In the genomic region with DNA sequence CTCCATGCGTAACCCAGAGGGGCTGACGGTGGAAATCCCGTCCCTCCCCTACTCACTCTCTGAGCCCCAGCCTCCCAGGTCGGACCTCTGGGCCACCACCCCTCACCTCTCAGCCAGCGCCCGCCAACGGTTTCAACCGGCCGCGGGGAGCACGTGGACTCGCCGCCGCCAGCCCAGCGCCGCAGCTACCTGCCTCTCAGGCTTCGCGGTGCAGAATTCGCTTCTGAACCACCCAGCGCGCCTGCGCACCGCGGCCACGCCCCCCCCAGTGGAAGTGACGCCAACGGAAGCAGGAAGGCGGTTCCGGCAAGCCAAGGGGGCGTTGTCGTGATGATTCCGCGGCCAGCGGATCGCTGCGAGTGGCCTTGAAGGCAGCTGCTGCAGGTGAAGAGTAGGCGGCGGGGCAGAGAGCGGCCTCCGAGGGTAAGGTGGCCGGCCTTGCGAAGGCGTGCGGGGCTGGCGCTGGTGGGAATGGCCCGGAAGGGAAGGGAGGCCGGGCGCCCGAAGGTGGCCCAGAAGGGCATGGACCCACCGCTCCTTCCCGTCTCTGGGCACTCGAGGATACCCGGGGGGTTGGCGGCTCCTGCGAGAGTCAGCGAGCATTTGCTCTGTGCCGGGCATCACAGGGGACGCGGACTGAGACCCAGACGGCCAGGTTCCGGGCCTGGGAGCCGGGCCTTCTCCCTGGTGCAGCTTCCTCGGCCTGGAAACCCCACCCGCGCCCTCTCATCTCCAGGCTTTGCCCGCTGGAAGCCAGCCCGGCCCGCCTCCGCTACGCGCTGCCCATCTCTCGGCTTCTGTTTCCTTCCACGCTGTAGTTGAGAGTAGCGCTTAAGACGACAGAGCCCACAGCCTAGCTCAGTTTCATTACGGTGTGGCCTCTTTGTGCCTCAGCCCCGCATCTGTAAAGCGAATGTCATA, we compare ENCODE assay signal across 1 cellular context.
A peak's percentile ranks its signal among the peaks of the same experiment; 100 is the strongest.
TF ChIP-seq lines count a peak whose summit lies in the region.

A gene with protein sequence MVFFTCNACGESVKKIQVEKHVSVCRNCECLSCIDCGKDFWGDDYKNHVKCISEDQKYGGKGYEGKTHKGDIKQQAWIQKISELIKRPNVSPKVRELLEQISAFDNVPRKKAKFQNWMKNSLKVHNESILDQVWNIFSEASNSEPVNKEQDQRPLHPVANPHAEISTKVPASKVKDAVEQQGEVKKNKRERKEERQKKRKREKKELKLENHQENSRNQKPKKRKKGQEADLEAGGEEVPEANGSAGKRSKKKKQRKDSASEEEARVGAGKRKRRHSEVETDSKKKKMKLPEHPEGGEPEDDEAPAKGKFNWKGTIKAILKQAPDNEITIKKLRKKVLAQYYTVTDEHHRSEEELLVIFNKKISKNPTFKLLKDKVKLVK (minus strand): TSS at position 225 of the 921 bp plus-strand sequence. CDS start 6,412 bp downstream, outside the sequence.
A gene with protein sequence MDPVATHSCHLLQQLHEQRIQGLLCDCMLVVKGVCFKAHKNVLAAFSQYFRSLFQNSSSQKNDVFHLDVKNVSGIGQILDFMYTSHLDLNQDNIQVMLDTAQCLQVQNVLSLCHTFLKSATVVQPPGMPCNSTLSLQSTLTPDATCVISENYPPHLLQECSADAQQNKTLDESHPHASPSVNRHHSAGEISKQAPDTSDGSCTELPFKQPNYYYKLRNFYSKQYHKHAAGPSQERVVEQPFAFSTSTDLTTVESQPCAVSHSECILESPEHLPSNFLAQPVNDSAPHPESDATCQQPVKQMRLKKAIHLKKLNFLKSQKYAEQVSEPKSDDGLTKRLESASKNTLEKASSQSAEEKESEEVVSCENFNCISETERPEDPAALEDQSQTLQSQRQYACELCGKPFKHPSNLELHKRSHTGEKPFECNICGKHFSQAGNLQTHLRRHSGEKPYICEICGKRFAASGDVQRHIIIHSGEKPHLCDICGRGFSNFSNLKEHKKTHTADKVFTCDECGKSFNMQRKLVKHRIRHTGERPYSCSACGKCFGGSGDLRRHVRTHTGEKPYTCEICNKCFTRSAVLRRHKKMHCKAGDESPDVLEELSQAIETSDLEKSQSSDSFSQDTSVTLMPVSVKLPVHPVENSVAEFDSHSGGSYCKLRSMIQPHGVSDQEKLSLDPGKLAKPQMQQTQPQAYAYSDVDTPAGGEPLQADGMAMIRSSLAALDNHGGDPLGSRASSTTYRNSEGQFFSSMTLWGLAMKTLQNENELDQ (plus strand): TSS at position 322 of the 921 bp plus-strand sequence. CDS start 9,695 bp downstream, outside the sequence.

TF ChIP-seq in K562, 482 proteins besides CTCF, POLR2A, EP300 and RAD21 (continued from another document and continues in another):
- TF ChIP-seq SAP30 (IDR thresholded peaks at IDR 0.05; ENCODE audit: borderline replicate concordance, insufficient read depth, low read depth, low read length, poor library complexity, severe bottlenecking) (peak; percentile 82), PML (IDR thresholded peaks at IDR 0.05; ENCODE audit: low read length) (peak; percentile 39; the same call in 1 of the 2 replicates), ZNF445 (CRISPR knock-in tag; IDR thresholded peaks at IDR 0.05; ENCODE audit: low read depth) (no peak), TAF9B (IDR thresholded peaks at IDR 0.05; ENCODE audit: partially characterized antibody) (peak; percentile 86), ZZZ3 (IDR thresholded peaks at IDR 0.05) (no peak), KAT7 (CRISPR knock-in tag; IDR thresholded peaks at IDR 0.05; ENCODE audit: borderline replicate concordance) (no peak), ZSCAN29 (IDR thresholded peaks at IDR 0.05) (peak; percentile 47; the same call in 1 of the 2 replicates), PRPF4 (IDR thresholded peaks at IDR 0.05; ENCODE audit: insufficient read depth, low read depth, low read length, poor library complexity, severe bottlenecking) (no peak), ZSCAN32 (CRISPR knock-in tag; IDR thresholded peaks at IDR 0.05) (no peak), SAFB2 (IDR thresholded peaks at IDR 0.05; ENCODE audit: borderline replicate concordance, low read depth, low read length, severe bottlenecking) (no peak), ZNF124 (CRISPR knock-in tag; IDR thresholded peaks at IDR 0.05) (no peak), MXI1 (IDR thresholded peaks at IDR 0.05; ENCODE audit: low read depth, low read length) (peak; percentile 81; the same call in 1 of the 2 replicates), SP1 (CRISPR knock-in tag; IDR thresholded peaks at IDR 0.05) (peak; percentile 83), ESRRA (IDR thresholded peaks at IDR 0.05; ENCODE audit: borderline replicate concordance, low read depth) (peak; percentile 48; the same call in 1 of the 2 replicates), RBFOX2 (IDR thresholded peaks at IDR 0.05; ENCODE audit: low read depth, low read length) (peak; percentile 93), TBL1XR1 (IDR thresholded peaks at IDR 0.05; ENCODE audit: low read length in 2 of 2) (no peak), KHSRP (IDR thresholded peaks at IDR 0.05) (no peak), KDM4B (IDR thresholded peaks at IDR 0.05; ENCODE audit: borderline replicate concordance in 2 of 2, low read depth in 1 of 2) (no peak), SOX6 (IDR thresholded peaks at IDR 0.05) (0 out of 2 replicates have a peak, but pooled peaks have one; percentile 8), RNF2 (IDR thresholded peaks at IDR 0.05) (peak; percentile 36; the same call in 1 of the 2 replicates), SETDB1 (IDR thresholded peaks at IDR 0.05; ENCODE audit: low read length) (peak; percentile 59), MAZ (CRISPR knock-in tag; conservative IDR thresholded peaks at IDR 0.05 in 1 of 2, IDR thresholded peaks at IDR 0.05 in 1 of 2) (peak in 1 of 2 experiments; percentile 16; a peak in 1 of 4 replicates), MAFK (IDR thresholded peaks at IDR 0.05; ENCODE audit: low read length) (no peak), TAF1 (IDR thresholded peaks at IDR 0.05; ENCODE audit: control insufficient read depth, extremely low read depth, insufficient read depth, low read length, severe bottlenecking) (peak; percentile 87), SP2 (IDR thresholded peaks at IDR 0.05; ENCODE audit: extremely low read depth, low read depth, low read length, poor library complexity, severe bottlenecking) (peak; percentile 27), ZNF217 (CRISPR knock-in tag; IDR thresholded peaks at IDR 0.05) (no peak), TAF7 (tag; IDR thresholded peaks at IDR 0.05) (peak; percentile 15; the same call in 1 of the 2 replicates), ZNF224 (CRISPR knock-in tag; IDR thresholded peaks at IDR 0.05) (no peak), MIER1 (IDR thresholded peaks at IDR 0.05; ENCODE audit: low read depth) (no peak), KLF13 (tag; IDR thresholded peaks at IDR 0.05; ENCODE audit: borderline replicate concordance, low read depth) (peak; percentile 99), POLR2H (tag; IDR thresholded peaks at IDR 0.05; ENCODE audit: low read depth) (no peak), NONO (IDR thresholded peaks at IDR 0.05; ENCODE audit: low read depth in 2 of 2, low read length in 1 of 2) (no peak), ETV1 (tag; conservative IDR thresholded peaks at IDR 0.05; ENCODE audit: low read depth) (0 out of 2 replicates have a peak, but pooled peaks have one; percentile 31)
- TF ChIP-seq, protein P1, sequence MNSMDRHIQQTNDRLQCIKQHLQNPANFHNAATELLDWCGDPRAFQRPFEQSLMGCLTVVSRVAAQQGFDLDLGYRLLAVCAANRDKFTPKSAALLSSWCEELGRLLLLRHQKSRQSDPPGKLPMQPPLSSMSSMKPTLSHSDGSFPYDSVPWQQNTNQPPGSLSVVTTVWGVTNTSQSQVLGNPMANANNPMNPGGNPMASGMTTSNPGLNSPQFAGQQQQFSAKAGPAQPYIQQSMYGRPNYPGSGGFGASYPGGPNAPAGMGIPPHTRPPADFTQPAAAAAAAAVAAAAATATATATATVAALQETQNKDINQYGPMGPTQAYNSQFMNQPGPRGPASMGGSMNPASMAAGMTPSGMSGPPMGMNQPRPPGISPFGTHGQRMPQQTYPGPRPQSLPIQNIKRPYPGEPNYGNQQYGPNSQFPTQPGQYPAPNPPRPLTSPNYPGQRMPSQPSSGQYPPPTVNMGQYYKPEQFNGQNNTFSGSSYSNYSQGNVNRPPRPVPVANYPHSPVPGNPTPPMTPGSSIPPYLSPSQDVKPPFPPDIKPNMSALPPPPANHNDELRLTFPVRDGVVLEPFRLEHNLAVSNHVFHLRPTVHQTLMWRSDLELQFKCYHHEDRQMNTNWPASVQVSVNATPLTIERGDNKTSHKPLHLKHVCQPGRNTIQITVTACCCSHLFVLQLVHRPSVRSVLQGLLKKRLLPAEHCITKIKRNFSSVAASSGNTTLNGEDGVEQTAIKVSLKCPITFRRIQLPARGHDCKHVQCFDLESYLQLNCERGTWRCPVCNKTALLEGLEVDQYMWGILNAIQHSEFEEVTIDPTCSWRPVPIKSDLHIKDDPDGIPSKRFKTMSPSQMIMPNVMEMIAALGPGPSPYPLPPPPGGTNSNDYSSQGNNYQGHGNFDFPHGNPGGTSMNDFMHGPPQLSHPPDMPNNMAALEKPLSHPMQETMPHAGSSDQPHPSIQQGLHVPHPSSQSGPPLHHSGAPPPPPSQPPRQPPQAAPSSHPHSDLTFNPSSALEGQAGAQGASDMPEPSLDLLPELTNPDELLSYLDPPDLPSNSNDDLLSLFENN (IDR thresholded peaks at IDR 0.05; ENCODE audit: low read depth in 2 of 2, low read length in 2 of 2), result no peak
- TF ChIP-seq, protein P2, sequence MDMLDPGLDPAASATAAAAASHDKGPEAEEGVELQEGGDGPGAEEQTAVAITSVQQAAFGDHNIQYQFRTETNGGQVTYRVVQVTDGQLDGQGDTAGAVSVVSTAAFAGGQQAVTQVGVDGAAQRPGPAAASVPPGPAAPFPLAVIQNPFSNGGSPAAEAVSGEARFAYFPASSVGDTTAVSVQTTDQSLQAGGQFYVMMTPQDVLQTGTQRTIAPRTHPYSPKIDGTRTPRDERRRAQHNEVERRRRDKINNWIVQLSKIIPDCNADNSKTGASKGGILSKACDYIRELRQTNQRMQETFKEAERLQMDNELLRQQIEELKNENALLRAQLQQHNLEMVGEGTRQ (CRISPR knock-in tag; IDR thresholded peaks at IDR 0.05), result peak; percentile 47
- TF ChIP-seq, protein P3, sequence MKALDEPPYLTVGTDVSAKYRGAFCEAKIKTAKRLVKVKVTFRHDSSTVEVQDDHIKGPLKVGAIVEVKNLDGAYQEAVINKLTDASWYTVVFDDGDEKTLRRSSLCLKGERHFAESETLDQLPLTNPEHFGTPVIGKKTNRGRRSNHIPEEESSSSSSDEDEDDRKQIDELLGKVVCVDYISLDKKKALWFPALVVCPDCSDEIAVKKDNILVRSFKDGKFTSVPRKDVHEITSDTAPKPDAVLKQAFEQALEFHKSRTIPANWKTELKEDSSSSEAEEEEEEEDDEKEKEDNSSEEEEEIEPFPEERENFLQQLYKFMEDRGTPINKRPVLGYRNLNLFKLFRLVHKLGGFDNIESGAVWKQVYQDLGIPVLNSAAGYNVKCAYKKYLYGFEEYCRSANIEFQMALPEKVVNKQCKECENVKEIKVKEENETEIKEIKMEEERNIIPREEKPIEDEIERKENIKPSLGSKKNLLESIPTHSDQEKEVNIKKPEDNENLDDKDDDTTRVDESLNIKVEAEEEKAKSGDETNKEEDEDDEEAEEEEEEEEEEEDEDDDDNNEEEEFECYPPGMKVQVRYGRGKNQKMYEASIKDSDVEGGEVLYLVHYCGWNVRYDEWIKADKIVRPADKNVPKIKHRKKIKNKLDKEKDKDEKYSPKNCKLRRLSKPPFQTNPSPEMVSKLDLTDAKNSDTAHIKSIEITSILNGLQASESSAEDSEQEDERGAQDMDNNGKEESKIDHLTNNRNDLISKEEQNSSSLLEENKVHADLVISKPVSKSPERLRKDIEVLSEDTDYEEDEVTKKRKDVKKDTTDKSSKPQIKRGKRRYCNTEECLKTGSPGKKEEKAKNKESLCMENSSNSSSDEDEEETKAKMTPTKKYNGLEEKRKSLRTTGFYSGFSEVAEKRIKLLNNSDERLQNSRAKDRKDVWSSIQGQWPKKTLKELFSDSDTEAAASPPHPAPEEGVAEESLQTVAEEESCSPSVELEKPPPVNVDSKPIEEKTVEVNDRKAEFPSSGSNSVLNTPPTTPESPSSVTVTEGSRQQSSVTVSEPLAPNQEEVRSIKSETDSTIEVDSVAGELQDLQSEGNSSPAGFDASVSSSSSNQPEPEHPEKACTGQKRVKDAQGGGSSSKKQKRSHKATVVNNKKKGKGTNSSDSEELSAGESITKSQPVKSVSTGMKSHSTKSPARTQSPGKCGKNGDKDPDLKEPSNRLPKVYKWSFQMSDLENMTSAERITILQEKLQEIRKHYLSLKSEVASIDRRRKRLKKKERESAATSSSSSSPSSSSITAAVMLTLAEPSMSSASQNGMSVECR (CRISPR knock-in tag; IDR thresholded peaks at IDR 0.05), result peak; percentile 96
- TF ChIP-seq, protein P4, sequence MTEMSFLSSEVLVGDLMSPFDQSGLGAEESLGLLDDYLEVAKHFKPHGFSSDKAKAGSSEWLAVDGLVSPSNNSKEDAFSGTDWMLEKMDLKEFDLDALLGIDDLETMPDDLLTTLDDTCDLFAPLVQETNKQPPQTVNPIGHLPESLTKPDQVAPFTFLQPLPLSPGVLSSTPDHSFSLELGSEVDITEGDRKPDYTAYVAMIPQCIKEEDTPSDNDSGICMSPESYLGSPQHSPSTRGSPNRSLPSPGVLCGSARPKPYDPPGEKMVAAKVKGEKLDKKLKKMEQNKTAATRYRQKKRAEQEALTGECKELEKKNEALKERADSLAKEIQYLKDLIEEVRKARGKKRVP (CRISPR knock-in tag; IDR thresholded peaks at IDR 0.05), result no peak
- TF ChIP-seq, protein P5, sequence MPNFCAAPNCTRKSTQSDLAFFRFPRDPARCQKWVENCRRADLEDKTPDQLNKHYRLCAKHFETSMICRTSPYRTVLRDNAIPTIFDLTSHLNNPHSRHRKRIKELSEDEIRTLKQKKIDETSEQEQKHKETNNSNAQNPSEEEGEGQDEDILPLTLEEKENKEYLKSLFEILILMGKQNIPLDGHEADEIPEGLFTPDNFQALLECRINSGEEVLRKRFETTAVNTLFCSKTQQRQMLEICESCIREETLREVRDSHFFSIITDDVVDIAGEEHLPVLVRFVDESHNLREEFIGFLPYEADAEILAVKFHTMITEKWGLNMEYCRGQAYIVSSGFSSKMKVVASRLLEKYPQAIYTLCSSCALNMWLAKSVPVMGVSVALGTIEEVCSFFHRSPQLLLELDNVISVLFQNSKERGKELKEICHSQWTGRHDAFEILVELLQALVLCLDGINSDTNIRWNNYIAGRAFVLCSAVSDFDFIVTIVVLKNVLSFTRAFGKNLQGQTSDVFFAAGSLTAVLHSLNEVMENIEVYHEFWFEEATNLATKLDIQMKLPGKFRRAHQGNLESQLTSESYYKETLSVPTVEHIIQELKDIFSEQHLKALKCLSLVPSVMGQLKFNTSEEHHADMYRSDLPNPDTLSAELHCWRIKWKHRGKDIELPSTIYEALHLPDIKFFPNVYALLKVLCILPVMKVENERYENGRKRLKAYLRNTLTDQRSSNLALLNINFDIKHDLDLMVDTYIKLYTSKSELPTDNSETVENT (CRISPR knock-in tag; IDR thresholded peaks at IDR 0.05), result no peak
